Comparison of ENCODE assay signal across 10 cellular contexts in genomic region chr20:23205656-23206055, GRCh38.
A peak's percentile ranks its signal among the peaks of the same experiment; 100 is the strongest.
DNase-seq lines count a peak whose midpoint lies in the region; ATAC-seq and TF ChIP-seq lines count a peak whose summit lies in the region.
"Had no signal": no experiment of that assay in that cellular context is flagged by ENCODE, and none has a peak within 500 bp of the region (broad histone marks: within the 10 kb centered on the region; RNA-seq: fewer than 3 reads in every experiment).

No MANE protein-coding gene starts in this region.

- 22 to 26% methylated on average over 10 to 11 of the region's 11 CpGs for WGBS in body of pancreas, 2 donors

- TF ChIP-seq POLR2A in body of pancreas (IDR thresholded peaks at IDR 0.05) = no peak

- no peak overlapping the region for H3K4me3 Mint-ChIP-seq in activated T-helper 17 cell treated with anti-CD3 and anti-CD28 coated beads, Interleukin-2, amount 50 U/mL, for 72 hours
- no peak overlapping the region for H3K4me3 Mint-ChIP-seq in CD8-positive, alpha-beta memory T cell
- H3K4me3 Mint-ChIP-seq in activated T-cell treated with anti-CD3 and anti-CD28 coated beads, Interleukin-2, amount 50 U/mL, for 72 hours = no peak overlapping the region
- H3K4me3 Mint-ChIP-seq: activated naive CD8-positive, alpha-beta T cell; naive B cell had no signal

- peak overlapping the region in 2 of 4 donors; percentile 41 to 53 for H3K27ac ChIP-seq in body of pancreas
- no peak overlapping the region for H3K27ac ChIP-seq in CD8-positive, alpha-beta memory T cell (ENCODE audit: low read depth, low read length)

- H3K36me3 Mint-ChIP-seq in activated T-helper 17 cell treated with anti-CD3 and anti-CD28 coated beads, Interleukin-2, amount 50 U/mL, for 72 hours (ENCODE audit: low read depth) = no peaks in the 10 kb centered on the region
- no peaks in the 10 kb centered on the region for H3K36me3 Mint-ChIP-seq in CD8-positive, alpha-beta memory T cell
- H3K36me3 Mint-ChIP-seq in activated T-cell treated with anti-CD3 and anti-CD28 coated beads, Interleukin-2, amount 50 U/mL, for 72 hours (ENCODE audit: insufficient read depth in 2 of 2) = no peaks in the 10 kb centered on the region
- H3K36me3 Mint-ChIP-seq: activated naive CD8-positive, alpha-beta T cell; naive B cell had no signal

- H3K27me3 ChIP-seq in body of pancreas = no peaks in the 10 kb centered on the region
- H3K27me3 ChIP-seq in CD8-positive, alpha-beta memory T cell (ENCODE audit: insufficient read depth, low read length, poor library complexity, severe bottlenecking) = no peaks in the 10 kb centered on the region

- ATAC-seq in body of pancreas (peak; percentile 76), left ventricle myocardium superior (peak; percentile 94)
- no peak for ATAC-seq in activated T-helper 17 cell treated with anti-CD3 and anti-CD28 coated beads, Interleukin-2, amount 50 U/mL, for 72 hours (replicated peaks)
- no peak for ATAC-seq in activated T-cell treated with anti-CD3 and anti-CD28 coated beads, Interleukin-2, amount 50 U/mL, for 72 hours (replicated peaks in 1 of 2)

- intact Hi-C loops in body of pancreas (cut with DNase I) (no loop called here), left ventricle myocardium superior (cut with micrococcal nuclease) (no loop called here), posterior vena cava (cut with DNase I) (loop anchor here in 1 of 2 donors (5.0 kb wide), 1 partner anchor 38 kb away; no protein-coding TSS in a partner anchor)

- H3K27ac Mint-ChIP-seq in activated T-helper 17 cell treated with anti-CD3 and anti-CD28 coated beads, Interleukin-2, amount 50 U/mL, for 72 hours = no peak overlapping the region
- H3K27ac Mint-ChIP-seq in CD8-positive, alpha-beta memory T cell = no peak overlapping the region
- H3K27ac Mint-ChIP-seq in activated T-cell treated with anti-CD3 and anti-CD28 coated beads, Interleukin-2, amount 50 U/mL, for 72 hours = no peak overlapping the region
- H3K27ac Mint-ChIP-seq: activated naive CD8-positive, alpha-beta T cell; naive B cell had no signal

- no peaks in the 10 kb centered on the region for H3K9me3 ChIP-seq in body of pancreas
- no peaks in the 10 kb centered on the region for H3K9me3 ChIP-seq in CD8-positive, alpha-beta memory T cell (ENCODE audit: low read length)

- no peaks in the 10 kb centered on the region for H3K9me3 Mint-ChIP-seq in activated T-helper 17 cell treated with anti-CD3 and anti-CD28 coated beads, Interleukin-2, amount 50 U/mL, for 72 hours
- no peaks in the 10 kb centered on the region for H3K9me3 Mint-ChIP-seq in CD8-positive, alpha-beta memory T cell
- H3K9me3 Mint-ChIP-seq in activated T-cell treated with anti-CD3 and anti-CD28 coated beads, Interleukin-2, amount 50 U/mL, for 72 hours = no peaks in the 10 kb centered on the region

- H3K27me3 Mint-ChIP-seq in activated T-helper 17 cell treated with anti-CD3 and anti-CD28 coated beads, Interleukin-2, amount 50 U/mL, for 72 hours = peaks cover 16% of the 10 kb centered on the region
- peaks cover 4 to 18% of the 10 kb centered on the region in 2 donors for H3K27me3 Mint-ChIP-seq in CD8-positive, alpha-beta memory T cell
- peaks cover 23% of the 10 kb centered on the region for H3K27me3 Mint-ChIP-seq in activated T-cell treated with anti-CD3 and anti-CD28 coated beads, Interleukin-2, amount 50 U/mL, for 72 hours (ENCODE audit: low read depth)

- TF ChIP-seq CTCF in body of pancreas (IDR thresholded peaks at IDR 0.05) = no peak

- H3K36me3 ChIP-seq in body of pancreas (replicated peaks in 1 of 2; ENCODE audit: insufficient read depth in 1 of 2, low read depth in 2 of 2) = no peaks in the 10 kb centered on the region
- no peaks in the 10 kb centered on the region for H3K36me3 ChIP-seq in CD8-positive, alpha-beta memory T cell (ENCODE audit: insufficient read depth, low read length)

- DNase-seq in DMS153 treated with DMSO at 0.1 percent for 48 hours (lab: John Stamatoyannopoulos, UW; ENCODE audit: unreplicated experiment) (peak; percentile 41), body of pancreas (peak; percentile 35 to 74 (median 71)), left ventricle myocardium superior (peak; percentile 83), posterior vena cava (ENCODE audit: low spot score) (peak; percentile 88), NOMO-1 treated with dmso at 0.1 percent for 144 hours (lab: John Stamatoyannopoulos, UW; ENCODE audit: unreplicated experiment) (no peak)
- DNase-seq in CD8-positive, alpha-beta memory T cell = no peak
- no peak for DNase-seq in activated T-cell treated with anti-CD3 and anti-CD28 coated beads, Interleukin-2, amount 50 U/mL, for 72 hours
- DNase-seq: naive B cell had no signal

- H3K4me1 ChIP-seq in body of pancreas = peaks cover 12% of the 10 kb centered on the region
- no peaks in the 10 kb centered on the region for H3K4me1 ChIP-seq in CD8-positive, alpha-beta memory T cell (ENCODE audit: insufficient read depth, low read length)

- no peak overlapping the region for H3K4me3 ChIP-seq in body of pancreas
- no peak overlapping the region for H3K4me3 ChIP-seq in CD8-positive, alpha-beta memory T cell (ENCODE audit: low read length)

- no peaks in the 10 kb centered on the region for H3K4me1 Mint-ChIP-seq in activated T-helper 17 cell treated with anti-CD3 and anti-CD28 coated beads, Interleukin-2, amount 50 U/mL, for 72 hours
- no peaks in the 10 kb centered on the region for H3K4me1 Mint-ChIP-seq in CD8-positive, alpha-beta memory T cell
- no peaks in the 10 kb centered on the region for H3K4me1 Mint-ChIP-seq in activated T-cell treated with anti-CD3 and anti-CD28 coated beads, Interleukin-2, amount 50 U/mL, for 72 hours (ENCODE audit: low read depth)

- CTCF ChIA-PET in CD8-positive, alpha-beta memory T cell (lab: Charles Lee) = no interaction called here

- POLR2A ChIA-PET in CD8-positive, alpha-beta memory T cell (lab: Charles Lee) = no interaction called here

Comparison
In these comparisons a context has a peak if more than half of its experiments do, and no peak if none do; other contexts are left out.
1. DNase-seq: peak in DMS153 treated with DMSO at 0.1 percent for 48 hours (single experiment), body of pancreas (4 of 4), left ventricle myocardium superior (single experiment) and posterior vena cava (single experiment); none in CD8-positive, alpha-beta memory T cell (0 of 5), NOMO-1 treated with dmso at 0.1 percent for 144 hours (single experiment) and activated T-cell treated with anti-CD3 and anti-CD28 coated beads, Interleukin-2, amount 50 U/mL, for 72 hours (0 of 2).
2. ATAC-seq: peak in body of pancreas (single experiment) and left ventricle myocardium superior (single experiment); none in activated T-helper 17 cell treated with anti-CD3 and anti-CD28 coated beads, Interleukin-2, amount 50 U/mL, for 72 hours (single experiment) and activated T-cell treated with anti-CD3 and anti-CD28 coated beads, Interleukin-2, amount 50 U/mL, for 72 hours (0 of 2).